1 cellular context compared by ENCODE assay signal in the genomic region with DNA sequence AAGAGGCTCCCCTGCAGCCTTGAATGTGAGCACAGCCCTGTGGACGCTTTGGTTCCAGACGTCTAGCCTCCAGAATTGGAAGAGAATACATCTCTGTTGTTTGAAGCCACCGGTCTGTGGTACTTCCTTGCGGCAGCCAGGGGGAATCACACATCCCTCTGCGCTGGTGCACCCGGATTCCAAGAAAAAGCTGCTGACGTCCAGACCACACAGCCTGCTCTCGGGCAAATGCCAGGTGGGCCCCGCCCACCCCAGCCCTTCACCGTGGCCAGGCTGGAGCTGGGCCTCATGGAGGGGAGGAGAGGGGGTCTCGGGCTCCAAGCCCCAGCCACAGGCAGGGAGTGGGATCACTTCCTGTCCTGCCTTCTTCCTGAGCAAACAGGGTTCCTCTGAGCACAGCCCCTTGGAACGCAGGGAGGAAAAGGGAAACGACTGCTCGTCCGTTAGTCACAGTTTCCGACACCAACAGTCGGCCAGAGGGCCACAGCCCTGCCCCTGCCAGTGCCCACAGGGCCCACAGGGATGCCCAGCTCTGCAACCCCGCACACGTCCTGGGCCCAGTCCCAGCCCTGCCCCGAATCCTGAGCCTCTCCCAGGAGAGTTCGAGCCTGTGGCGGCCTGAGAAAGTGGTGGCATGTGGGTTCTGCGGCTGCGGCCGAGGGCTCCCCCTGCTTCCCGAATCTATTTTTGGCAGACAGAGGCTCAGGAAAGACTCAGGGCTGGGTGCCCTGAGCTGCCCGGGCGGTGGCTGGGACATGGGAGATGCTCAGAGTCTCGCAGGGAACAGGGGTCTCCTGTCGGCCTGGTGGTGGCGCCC.
TF ChIP-seq lines count a peak whose summit lies in the region.

No MANE protein-coding gene starts in this region.

TF ChIP-seq in SK-N-SH, 30 proteins besides CTCF, POLR2A, EP300 and RAD21 (continued from another document):
- TF ChIP-seq RCOR1 (IDR thresholded peaks at IDR 0.05; ENCODE audit: low read length) (no peak), MAX (IDR thresholded peaks at IDR 0.05; ENCODE audit: low read depth) (peak; percentile 55; the same call in 1 of the 2 replicates), SMC3 (IDR thresholded peaks at IDR 0.05; ENCODE audit: low read depth, low read length) (peak; percentile 11; the same call in 1 of the 2 replicates), JUND (IDR thresholded peaks at IDR 0.05) (peak; percentile 46; the same call in 1 of the 2 replicates), ELF1 (IDR thresholded peaks at IDR 0.05) (no peak; the same call in 1 of the 2 replicates), RFX5 (IDR thresholded peaks at IDR 0.05; ENCODE audit: low read length) (no peak), FOSL2 (IDR thresholded peaks at IDR 0.05; ENCODE audit: borderline replicate concordance, low read depth) (peak; percentile 68; the same call in 1 of the 2 replicates), NFIC (IDR thresholded peaks at IDR 0.05; ENCODE audit: borderline replicate concordance) (peak; percentile 71), GATA2 (CRISPR knock-in tag; IDR thresholded peaks at IDR 0.05) (no peak)
- TF ChIP-seq, protein P1, sequence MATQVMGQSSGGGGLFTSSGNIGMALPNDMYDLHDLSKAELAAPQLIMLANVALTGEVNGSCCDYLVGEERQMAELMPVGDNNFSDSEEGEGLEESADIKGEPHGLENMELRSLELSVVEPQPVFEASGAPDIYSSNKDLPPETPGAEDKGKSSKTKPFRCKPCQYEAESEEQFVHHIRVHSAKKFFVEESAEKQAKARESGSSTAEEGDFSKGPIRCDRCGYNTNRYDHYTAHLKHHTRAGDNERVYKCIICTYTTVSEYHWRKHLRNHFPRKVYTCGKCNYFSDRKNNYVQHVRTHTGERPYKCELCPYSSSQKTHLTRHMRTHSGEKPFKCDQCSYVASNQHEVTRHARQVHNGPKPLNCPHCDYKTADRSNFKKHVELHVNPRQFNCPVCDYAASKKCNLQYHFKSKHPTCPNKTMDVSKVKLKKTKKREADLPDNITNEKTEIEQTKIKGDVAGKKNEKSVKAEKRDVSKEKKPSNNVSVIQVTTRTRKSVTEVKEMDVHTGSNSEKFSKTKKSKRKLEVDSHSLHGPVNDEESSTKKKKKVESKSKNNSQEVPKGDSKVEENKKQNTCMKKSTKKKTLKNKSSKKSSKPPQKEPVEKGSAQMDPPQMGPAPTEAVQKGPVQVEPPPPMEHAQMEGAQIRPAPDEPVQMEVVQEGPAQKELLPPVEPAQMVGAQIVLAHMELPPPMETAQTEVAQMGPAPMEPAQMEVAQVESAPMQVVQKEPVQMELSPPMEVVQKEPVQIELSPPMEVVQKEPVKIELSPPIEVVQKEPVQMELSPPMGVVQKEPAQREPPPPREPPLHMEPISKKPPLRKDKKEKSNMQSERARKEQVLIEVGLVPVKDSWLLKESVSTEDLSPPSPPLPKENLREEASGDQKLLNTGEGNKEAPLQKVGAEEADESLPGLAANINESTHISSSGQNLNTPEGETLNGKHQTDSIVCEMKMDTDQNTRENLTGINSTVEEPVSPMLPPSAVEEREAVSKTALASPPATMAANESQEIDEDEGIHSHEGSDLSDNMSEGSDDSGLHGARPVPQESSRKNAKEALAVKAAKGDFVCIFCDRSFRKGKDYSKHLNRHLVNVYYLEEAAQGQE (IDR thresholded peaks at IDR 0.05; ENCODE audit: low read depth, low read length): no peak
- TF ChIP-seq, protein P2, sequence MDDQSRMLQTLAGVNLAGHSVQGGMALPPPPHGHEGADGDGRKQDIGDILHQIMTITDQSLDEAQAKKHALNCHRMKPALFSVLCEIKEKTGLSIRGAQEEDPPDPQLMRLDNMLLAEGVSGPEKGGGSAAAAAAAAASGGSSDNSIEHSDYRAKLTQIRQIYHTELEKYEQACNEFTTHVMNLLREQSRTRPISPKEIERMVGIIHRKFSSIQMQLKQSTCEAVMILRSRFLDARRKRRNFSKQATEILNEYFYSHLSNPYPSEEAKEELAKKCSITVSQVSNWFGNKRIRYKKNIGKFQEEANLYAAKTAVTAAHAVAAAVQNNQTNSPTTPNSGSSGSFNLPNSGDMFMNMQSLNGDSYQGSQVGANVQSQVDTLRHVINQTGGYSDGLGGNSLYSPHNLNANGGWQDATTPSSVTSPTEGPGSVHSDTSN (IDR thresholded peaks at IDR 0.05): no peak
